ENCODE assay signal across 1 cellular context in the genomic region with DNA sequence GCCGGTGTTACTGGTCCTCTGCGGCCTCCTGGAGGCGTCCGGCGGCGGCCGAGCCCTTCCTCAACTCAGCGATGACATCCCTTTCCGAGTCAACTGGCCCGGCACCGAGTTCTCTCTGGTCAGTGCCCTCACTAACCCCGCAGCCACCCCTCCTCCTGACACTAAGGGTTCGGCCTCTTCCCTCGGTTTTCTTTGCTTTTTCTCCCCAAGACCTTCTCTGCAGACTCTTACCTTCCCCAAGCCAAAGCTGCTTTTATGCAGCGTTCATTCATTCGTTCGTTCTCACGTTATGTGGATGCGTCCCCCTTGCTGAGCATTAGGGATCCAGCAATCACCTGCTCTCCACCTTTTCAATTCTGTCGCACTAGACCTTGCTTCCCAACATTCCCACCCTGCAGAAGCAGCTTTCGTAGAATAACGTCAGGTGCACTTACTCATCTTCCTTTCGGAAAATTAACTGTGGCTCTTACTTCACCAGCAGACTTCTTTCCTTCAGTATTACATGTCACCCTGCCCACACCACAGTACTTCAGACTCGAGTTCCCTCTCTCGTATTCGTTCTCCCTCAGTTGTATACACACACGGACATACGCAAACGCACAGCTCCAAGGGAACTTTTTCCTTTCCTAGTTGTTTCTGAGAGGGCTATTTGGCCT.
A peak's percentile ranks its signal among the peaks of the same experiment; 100 is the strongest.
TF ChIP-seq lines count a peak whose summit lies in the region.

No MANE protein-coding gene starts in this region.

TF ChIP-seq in H1, 55 proteins besides CTCF, POLR2A, EP300 and RAD21:
- peak in 1 of 2 experiments; percentile 11; a peak in 1 of 4 replicates for TF ChIP-seq SIN3A (conservative IDR thresholded peaks at IDR 0.05 in 1 of 2, IDR thresholded peaks at IDR 0.05 in 1 of 2; ENCODE audit: low read depth in 1 of 2, low read length in 2 of 2)
- peak in 1 of 2 experiments; percentile 54; a peak in 1 of 4 replicates for TF ChIP-seq HDAC2 (IDR thresholded peaks at IDR 0.05; ENCODE audit: borderline replicate concordance in 1 of 2, low read depth in 2 of 2, low read length in 2 of 2)
- no peak; the same call in 1 of the 2 replicates for TF ChIP-seq PHF8 (conservative IDR thresholded peaks at IDR 0.05; ENCODE audit: low read depth, low read length)
- peak; percentile 45 for TF ChIP-seq SAP30 (IDR thresholded peaks at IDR 0.05; ENCODE audit: insufficient read depth, insufficient replicate concordance, low read length)
- TF ChIP-seq BRCA1 (IDR thresholded peaks at IDR 0.05; ENCODE audit: low read depth, low read length), result no peak
- no peak for TF ChIP-seq SP2 (IDR thresholded peaks at IDR 0.05; ENCODE audit: low read length)
- TF ChIP-seq TAF1 (IDR thresholded peaks at IDR 0.05; ENCODE audit: low read depth, low read length), result no peak
- TF ChIP-seq, protein P1, sequence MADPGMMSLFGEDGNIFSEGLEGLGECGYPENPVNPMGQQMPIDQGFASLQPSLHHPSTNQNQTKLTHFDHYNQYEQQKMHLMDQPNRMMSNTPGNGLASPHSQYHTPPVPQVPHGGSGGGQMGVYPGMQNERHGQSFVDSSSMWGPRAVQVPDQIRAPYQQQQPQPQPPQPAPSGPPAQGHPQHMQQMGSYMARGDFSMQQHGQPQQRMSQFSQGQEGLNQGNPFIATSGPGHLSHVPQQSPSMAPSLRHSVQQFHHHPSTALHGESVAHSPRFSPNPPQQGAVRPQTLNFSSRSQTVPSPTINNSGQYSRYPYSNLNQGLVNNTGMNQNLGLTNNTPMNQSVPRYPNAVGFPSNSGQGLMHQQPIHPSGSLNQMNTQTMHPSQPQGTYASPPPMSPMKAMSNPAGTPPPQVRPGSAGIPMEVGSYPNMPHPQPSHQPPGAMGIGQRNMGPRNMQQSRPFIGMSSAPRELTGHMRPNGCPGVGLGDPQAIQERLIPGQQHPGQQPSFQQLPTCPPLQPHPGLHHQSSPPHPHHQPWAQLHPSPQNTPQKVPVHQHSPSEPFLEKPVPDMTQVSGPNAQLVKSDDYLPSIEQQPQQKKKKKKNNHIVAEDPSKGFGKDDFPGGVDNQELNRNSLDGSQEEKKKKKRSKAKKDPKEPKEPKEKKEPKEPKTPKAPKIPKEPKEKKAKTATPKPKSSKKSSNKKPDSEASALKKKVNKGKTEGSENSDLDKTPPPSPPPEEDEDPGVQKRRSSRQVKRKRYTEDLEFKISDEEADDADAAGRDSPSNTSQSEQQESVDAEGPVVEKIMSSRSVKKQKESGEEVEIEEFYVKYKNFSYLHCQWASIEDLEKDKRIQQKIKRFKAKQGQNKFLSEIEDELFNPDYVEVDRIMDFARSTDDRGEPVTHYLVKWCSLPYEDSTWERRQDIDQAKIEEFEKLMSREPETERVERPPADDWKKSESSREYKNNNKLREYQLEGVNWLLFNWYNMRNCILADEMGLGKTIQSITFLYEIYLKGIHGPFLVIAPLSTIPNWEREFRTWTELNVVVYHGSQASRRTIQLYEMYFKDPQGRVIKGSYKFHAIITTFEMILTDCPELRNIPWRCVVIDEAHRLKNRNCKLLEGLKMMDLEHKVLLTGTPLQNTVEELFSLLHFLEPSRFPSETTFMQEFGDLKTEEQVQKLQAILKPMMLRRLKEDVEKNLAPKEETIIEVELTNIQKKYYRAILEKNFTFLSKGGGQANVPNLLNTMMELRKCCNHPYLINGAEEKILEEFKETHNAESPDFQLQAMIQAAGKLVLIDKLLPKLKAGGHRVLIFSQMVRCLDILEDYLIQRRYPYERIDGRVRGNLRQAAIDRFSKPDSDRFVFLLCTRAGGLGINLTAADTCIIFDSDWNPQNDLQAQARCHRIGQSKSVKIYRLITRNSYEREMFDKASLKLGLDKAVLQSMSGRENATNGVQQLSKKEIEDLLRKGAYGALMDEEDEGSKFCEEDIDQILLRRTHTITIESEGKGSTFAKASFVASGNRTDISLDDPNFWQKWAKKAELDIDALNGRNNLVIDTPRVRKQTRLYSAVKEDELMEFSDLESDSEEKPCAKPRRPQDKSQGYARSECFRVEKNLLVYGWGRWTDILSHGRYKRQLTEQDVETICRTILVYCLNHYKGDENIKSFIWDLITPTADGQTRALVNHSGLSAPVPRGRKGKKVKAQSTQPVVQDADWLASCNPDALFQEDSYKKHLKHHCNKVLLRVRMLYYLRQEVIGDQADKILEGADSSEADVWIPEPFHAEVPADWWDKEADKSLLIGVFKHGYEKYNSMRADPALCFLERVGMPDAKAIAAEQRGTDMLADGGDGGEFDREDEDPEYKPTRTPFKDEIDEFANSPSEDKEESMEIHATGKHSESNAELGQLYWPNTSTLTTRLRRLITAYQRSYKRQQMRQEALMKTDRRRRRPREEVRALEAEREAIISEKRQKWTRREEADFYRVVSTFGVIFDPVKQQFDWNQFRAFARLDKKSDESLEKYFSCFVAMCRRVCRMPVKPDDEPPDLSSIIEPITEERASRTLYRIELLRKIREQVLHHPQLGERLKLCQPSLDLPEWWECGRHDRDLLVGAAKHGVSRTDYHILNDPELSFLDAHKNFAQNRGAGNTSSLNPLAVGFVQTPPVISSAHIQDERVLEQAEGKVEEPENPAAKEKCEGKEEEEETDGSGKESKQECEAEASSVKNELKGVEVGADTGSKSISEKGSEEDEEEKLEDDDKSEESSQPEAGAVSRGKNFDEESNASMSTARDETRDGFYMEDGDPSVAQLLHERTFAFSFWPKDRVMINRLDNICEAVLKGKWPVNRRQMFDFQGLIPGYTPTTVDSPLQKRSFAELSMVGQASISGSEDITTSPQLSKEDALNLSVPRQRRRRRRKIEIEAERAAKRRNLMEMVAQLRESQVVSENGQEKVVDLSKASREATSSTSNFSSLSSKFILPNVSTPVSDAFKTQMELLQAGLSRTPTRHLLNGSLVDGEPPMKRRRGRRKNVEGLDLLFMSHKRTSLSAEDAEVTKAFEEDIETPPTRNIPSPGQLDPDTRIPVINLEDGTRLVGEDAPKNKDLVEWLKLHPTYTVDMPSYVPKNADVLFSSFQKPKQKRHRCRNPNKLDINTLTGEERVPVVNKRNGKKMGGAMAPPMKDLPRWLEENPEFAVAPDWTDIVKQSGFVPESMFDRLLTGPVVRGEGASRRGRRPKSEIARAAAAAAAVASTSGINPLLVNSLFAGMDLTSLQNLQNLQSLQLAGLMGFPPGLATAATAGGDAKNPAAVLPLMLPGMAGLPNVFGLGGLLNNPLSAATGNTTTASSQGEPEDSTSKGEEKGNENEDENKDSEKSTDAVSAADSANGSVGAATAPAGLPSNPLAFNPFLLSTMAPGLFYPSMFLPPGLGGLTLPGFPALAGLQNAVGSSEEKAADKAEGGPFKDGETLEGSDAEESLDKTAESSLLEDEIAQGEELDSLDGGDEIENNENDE (IDR thresholded peaks at IDR 0.05; ENCODE audit: insufficient replicate concordance, low read length), result no peak
- TF ChIP-seq KDM4A (IDR thresholded peaks at IDR 0.05; ENCODE audit: low read depth, low read length, severe bottlenecking), result no peak
- TF ChIP-seq BACH1 (IDR thresholded peaks at IDR 0.05; ENCODE audit: low read length), result no peak
TF ChIP-seq in H1: peak in this region for 3.
